20 cellular contexts compared by ENCODE assay signal in the genomic region with DNA sequence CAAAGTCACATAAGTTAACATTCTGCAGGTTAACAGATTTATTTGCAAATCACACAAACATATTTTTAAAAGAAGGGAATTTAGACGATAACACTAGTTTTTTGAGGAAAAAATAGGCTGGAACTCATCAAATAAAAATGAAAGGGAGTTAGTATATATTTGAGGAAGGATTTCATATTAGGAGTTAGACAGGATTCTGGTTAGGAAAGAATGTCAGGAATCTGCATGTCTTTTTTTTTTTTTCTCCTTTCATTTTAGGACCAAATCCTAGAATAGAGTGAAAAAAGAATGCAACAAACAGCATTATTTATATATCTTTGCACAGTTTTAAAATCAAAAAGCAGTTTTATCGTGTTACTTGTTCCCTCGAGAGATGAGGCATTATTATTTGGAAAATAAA. TPM values are rescaled to one million over a fixed set of nuclear protein-coding genes. Genes with fewer than 3 reads are reported as not detected.
A peak's percentile ranks its signal among the peaks of the same experiment; 100 is the strongest.
DNase-seq lines count a peak whose midpoint lies in the region; ATAC-seq, FAIRE-seq and TF ChIP-seq lines count a peak whose summit lies in the region.
"Had no signal": no experiment of that assay in that cellular context is flagged by ENCODE, and none has a peak within 500 bp of the region (broad histone marks: within the 10 kb centered on the region; RNA-seq: fewer than 3 reads in every experiment).

No MANE protein-coding gene starts in this region.

- FAIRE-seq in A204.1 (lab: Jason Lieb, UNC): peak; percentile 97
- FAIRE-seq: H1 had no signal

- peaks cover 12% of the 10 kb centered on the region for H3K9me1 ChIP-seq in IMR-90 (ENCODE audit: insufficient read depth, low read length)

- H4K8ac ChIP-seq in IMR-90 (ENCODE audit: low read depth in 2 of 2, low read length in 2 of 2): peak overlapping the region in 1 of 2 experiments; percentile 78; a peak in 1 of 4 replicates

- peak overlapping the region; percentile 96 for H2BK120ac ChIP-seq in IMR-90 (ENCODE audit: low read depth, low read length)

- peak overlapping the region; percentile 88; the same call in 1 of the 2 replicates for H4K91ac ChIP-seq in IMR-90 (ENCODE audit: insufficient read depth, low read depth, low read length)

- H2AFZ ChIP-seq in IMR-90 (replicated peaks; ENCODE audit: low read length, poor library complexity): no peak overlapping the region

- H2BK5ac ChIP-seq in IMR-90 (ENCODE audit: low read depth, low read length, poor library complexity, severe bottlenecking): peak overlapping the region; percentile 91

- in situ Hi-C loops in IMR-90 (cut with MboI; ENCODE audit: low sequenced_read_pairs): no loop called here
- in situ Hi-C loops in astrocyte of the spinal cord (cut with HindIII; ENCODE audit: low sequenced_read_pairs): no loop called here

- peak overlapping the region; percentile 76; the same call in 1 of the 3 replicates for H2BK15ac ChIP-seq in IMR-90 (ENCODE audit: low read depth, low read length)

- H3K18ac ChIP-seq in IMR-90 (ENCODE audit: low read depth, low read length): no peak overlapping the region

- H3K36me3 ChIP-seq in IMR-90 (ENCODE audit: control insufficient read depth, insufficient read depth, low read length): no peaks in the 10 kb centered on the region
- H3K36me3 ChIP-seq: heart left ventricle, upper lobe of left lung had no signal

- DNase-seq in IMR-90: peak; percentile 44
- DNase-seq in astrocyte of the spinal cord (ENCODE audit: low read depth, low spot score): peak; percentile 57
- peak; percentile 15 to 55 for DNase-seq in lung microvascular endothelial cell (ENCODE audit: low read depth in 2 of 2)
- no peak for DNase-seq in H4 (ENCODE audit: low spot score)
- DNase-seq in NCI-H1694 (lab: John Stamatoyannopoulos, UW): no peak
- no peak for DNase-seq in activated CD4-positive, alpha-beta T cell treated with anti-CD3 and anti-CD28 coated beads for 48 hours
- no peak for DNase-seq in LoVo (ENCODE audit: low spot score)
- DNase-seq: activated naive CD4-positive, alpha-beta T cell treated with anti-CD3 and anti-CD28 coated beads, Interleukin-2, amount 10 ng/mL, durations not matched to agents 7 days and 5 days; activated T-cell treated with anti-CD3 and anti-CD28 coated beads for 4 hours; DMS153; erythroblast; heart left ventricle; Karpas-422; NCI-H187; stimulated activated naive CD4-positive, alpha-beta T cell; T-helper 9 cell; upper lobe of left lung had no signal

- H2AK5ac ChIP-seq in IMR-90 (ENCODE audit: low read depth, low read length): no peak overlapping the region

- H3K56ac ChIP-seq in IMR-90 (ENCODE audit: extremely low read depth, insufficient read depth, low read length): peak overlapping the region; percentile 43; the same call in 1 of the 2 replicates

- no peak overlapping the region for H3K14ac ChIP-seq in IMR-90 (replicated peaks; ENCODE audit: low read depth, low read length)

- no peak for TF ChIP-seq POLR2A in IMR-90 (IDR thresholded peaks at IDR 0.05; ENCODE audit: low read depth, low read length)

- TF ChIP-seq CTCF in IMR-90 (conservative IDR thresholded peaks at IDR 0.05; ENCODE audit: low read depth, low read length) (no peak), astrocyte of the spinal cord (IDR thresholded peaks at IDR 0.05; ENCODE audit: low read depth, low read length) (no peak)

- peak overlapping the region; percentile 49 for H3K4me2 ChIP-seq in IMR-90 (ENCODE audit: low read depth, low read length)

- dilution Hi-C loops in IMR-90 (cut with HindIII; ENCODE audit: low sequenced_read_pairs, unreplicated experiment): no loop called here

- no peak overlapping the region for H4K5ac ChIP-seq in IMR-90 (ENCODE audit: low read depth, low read length)

- BruUV-seq in IMR-90 (replicated peaks; lab: Mats Ljungman, UMichigan): no TSS peak

- H3K4ac ChIP-seq in IMR-90 (ENCODE audit: low read depth, low read length): no peak overlapping the region

- peaks cover 6 to 41% of the 10 kb centered on the region in 2 experiments for H3K79me1 ChIP-seq in IMR-90 (ENCODE audit: low read depth in 1 of 2, low read length in 2 of 2)

- no CpG with 5 or more reads among the region's 3 CpGs for WGBS in IMR-90 (ENCODE audit: extremely low coverage in 2 of 2, insufficient read length in 1 of 2), 2 experiments

- POLR2A ChIA-PET in IMR-90 (lab: Charles Lee; ENCODE audit: unreplicated experiment): no interaction called here

- intact Hi-C loops in IMR-90 (cut with micrococcal nuclease): no loop called here

- H3K9ac ChIP-seq in IMR-90 (ENCODE audit: low read depth, low read length): peak overlapping the region; percentile 59; the same call in 1 of the 2 replicates

- H4K20me1 ChIP-seq in IMR-90 (ENCODE audit: insufficient read depth, low read length): no peaks in the 10 kb centered on the region

- H3K4me3 ChIP-seq in IMR-90 (ENCODE audit: insufficient read depth, low read depth, low read length) (no peak overlapping the region), astrocyte of the spinal cord (ENCODE audit: low read depth, low read length) (no peak overlapping the region)
- H3K4me3 ChIP-seq: heart left ventricle, upper lobe of left lung had no signal

- CTCF ChIA-PET in IMR-90 (lab: Yijun Ruan, JAX): no interaction called here

- 0 out of 2 replicates have a peak overlapping the region, but pooled peaks have one; percentile 98 for H2BK20ac ChIP-seq in IMR-90 (ENCODE audit: low read depth, low read length)

- no peak for ATAC-seq in IMR-90 (ENCODE audit: low read depth)
- ATAC-seq: heart left ventricle, Right ventricle myocardium inferior had no signal

- H3K23ac ChIP-seq in IMR-90 (ENCODE audit: low read depth, low read length): no peak overlapping the region

- H3K27me3 ChIP-seq in IMR-90 (ENCODE audit: control insufficient read depth, insufficient read depth, low read length): no peaks in the 10 kb centered on the region
- H3K27me3 ChIP-seq: heart left ventricle, upper lobe of left lung had no signal

- peaks cover 19% of the 10 kb centered on the region for H3K4me1 ChIP-seq in IMR-90 (ENCODE audit: control insufficient read depth, insufficient read depth, low read length)

- H3K9me3 ChIP-seq in IMR-90 (ENCODE audit: control insufficient read depth, insufficient read depth, low read length): no peaks in the 10 kb centered on the region
- H3K9me3 ChIP-seq: heart left ventricle, upper lobe of left lung had no signal

- H3K27ac ChIP-seq in IMR-90 (ENCODE audit: insufficient read depth, low read length): peak overlapping the region; percentile 70; the same call in 1 of the 2 replicates
- H3K27ac ChIP-seq: heart left ventricle, upper lobe of left lung had no signal

- no peak for TF ChIP-seq RAD21 in IMR-90 (IDR thresholded peaks at IDR 0.05; ENCODE audit: low read length)

- no peak overlapping the region for H2AK9ac ChIP-seq in IMR-90 (replicated peaks; ENCODE audit: low read depth, low read length, poor library complexity)

TF ChIP-seq in IMR-90, 13 proteins besides CTCF, POLR2A, EP300 and RAD21:
- TF ChIP-seq, protein P1, sequence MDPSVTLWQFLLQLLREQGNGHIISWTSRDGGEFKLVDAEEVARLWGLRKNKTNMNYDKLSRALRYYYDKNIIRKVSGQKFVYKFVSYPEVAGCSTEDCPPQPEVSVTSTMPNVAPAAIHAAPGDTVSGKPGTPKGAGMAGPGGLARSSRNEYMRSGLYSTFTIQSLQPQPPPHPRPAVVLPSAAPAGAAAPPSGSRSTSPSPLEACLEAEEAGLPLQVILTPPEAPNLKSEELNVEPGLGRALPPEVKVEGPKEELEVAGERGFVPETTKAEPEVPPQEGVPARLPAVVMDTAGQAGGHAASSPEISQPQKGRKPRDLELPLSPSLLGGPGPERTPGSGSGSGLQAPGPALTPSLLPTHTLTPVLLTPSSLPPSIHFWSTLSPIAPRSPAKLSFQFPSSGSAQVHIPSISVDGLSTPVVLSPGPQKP (IDR thresholded peaks at IDR 0.05; ENCODE audit: borderline replicate concordance, low read depth, low read length): no peak
- TF ChIP-seq FOS (IDR thresholded peaks at IDR 0.05; ENCODE audit: low read depth, low read length): no peak
- no peak for TF ChIP-seq RFX5 (IDR thresholded peaks at IDR 0.05; ENCODE audit: low read depth, low read length)
- TF ChIP-seq MXI1 (IDR thresholded peaks at IDR 0.05; ENCODE audit: borderline replicate concordance, low read depth, low read length): no peak
- no peak for TF ChIP-seq RCOR1 (IDR thresholded peaks at IDR 0.05; ENCODE audit: insufficient replicate concordance, low read length)
- no peak for TF ChIP-seq SMC3 (IDR thresholded peaks at IDR 0.05; ENCODE audit: low read depth, low read length)
- TF ChIP-seq MAZ (IDR thresholded peaks at IDR 0.05; ENCODE audit: borderline replicate concordance, low read depth, low read length): no peak
- no peak for TF ChIP-seq MAFK (IDR thresholded peaks at IDR 0.05; ENCODE audit: low read depth, low read length)
- no peak for TF ChIP-seq NFE2L2 (IDR thresholded peaks at IDR 0.05; ENCODE audit: low read depth, low read length)
- TF ChIP-seq BHLHE40 (IDR thresholded peaks at IDR 0.05; ENCODE audit: low read depth, low read length): no peak
TF ChIP-seq in IMR-90: peak in this region for 0.

RNA-seq across cellular contexts. Expression of gene TRDMT1, which starts 8.9 kb away (rescaled TPM):
- total RNA-seq in IMR-90 (2012; rRNA removed): 4.7 and 6.7 TPM in 2 replicates
- 2.1 and 2.2 TPM in 2 replicates for polyA plus RNA-seq in IMR-90 (2012; rRNA removed)
- 0.90 and 4.7 TPM in 2 replicates for polyA plus RNA-seq in IMR-90 (2012; cell fraction: cytosol; rRNA removed)
- 0.49 and 4.0 TPM in 2 replicates for polyA plus RNA-seq in IMR-90 (2012; cell fraction: nucleus; rRNA removed; ENCODE audit: low replicate concordance)
- total RNA-seq in lung microvascular endothelial cell: 3.5 and 3.8 TPM in 2 replicates
- total RNA-seq in H4 (2014; rRNA removed; shearing (Covaris generic)): 3.0 and 6.1 TPM in 2 replicates

RNA-seq across cellular contexts. Expression of gene VIM, which starts 17.7 kb away (rescaled TPM):
- 6,409 and 6,735 TPM in 2 replicates for total RNA-seq in IMR-90 (2012; rRNA removed)
- 4,502 and 5,313 TPM in 2 replicates for polyA plus RNA-seq in IMR-90 (2012; rRNA removed)
- 3,296 and 6,454 TPM in 2 replicates for polyA plus RNA-seq in IMR-90 (2012; cell fraction: cytosol; rRNA removed)
- 3,181 and 7,305 TPM in 2 replicates for polyA plus RNA-seq in IMR-90 (2012; cell fraction: nucleus; rRNA removed; ENCODE audit: low replicate concordance)
- 2,898 and 3,955 TPM in 2 replicates for total RNA-seq in lung microvascular endothelial cell
- 2,086 and 2,364 TPM in 2 replicates for total RNA-seq in H4 (2014; rRNA removed; shearing (Covaris generic))

Comparison
In these comparisons a context has a peak if more than half of its experiments do, and no peak if none do; other contexts are left out.
1. DNase-seq: peak in IMR-90 (single experiment), astrocyte of the spinal cord (single experiment) and lung microvascular endothelial cell (2 of 2); none in H4 (single experiment), NCI-H1694 (single experiment), activated CD4-positive, alpha-beta T cell treated with anti-CD3 and anti-CD28 coated beads for 48 hours (single experiment) and LoVo (single experiment).